In genomic region chr5:8557728-8558127, GRCh38 we compare ENCODE assay signal across 33 cellular contexts.
"Had no signal": no experiment of that assay in that cellular context is flagged by ENCODE, and none has a peak within 500 bp of the region (broad histone marks: within the 10 kb centered on the region; RNA-seq: fewer than 3 reads in every experiment).

No MANE protein-coding gene starts in this region.

- H3K27me3 ChIP-seq: adrenal gland, ascending aorta, body of pancreas, brain microvascular endothelial cell, breast epithelium, cardiac muscle cell had no signal

- DNase-seq: activated effector memory CD4-positive, alpha-beta T cell treated with anti-CD3 and anti-CD28 coated beads, Interleukin-2, amount 50 U/mL, for 16 hours; activated effector memory CD4-positive, alpha-beta T cell treated with Interleukin-2 at 50 U/mL for 16 hours; activated gamma-delta T cell; activated gamma-delta T cell treated with Interleukin-2 at 50 U/mL for 16 hours; activated naive CD4-positive, alpha-beta T cell; activated naive CD4-positive, alpha-beta T cell treated with anti-CD3 and anti-CD28 coated beads for 36 hours; activated naive CD4-positive, alpha-beta T cell treated with anti-CD3 and anti-CD28 coated beads, Interleukin-2, amount 10 ng/mL, durations not matched to agents 7 days and 5 days; activated naive CD4-positive, alpha-beta T cell treated with anti-CD3 and anti-CD28 coated beads, Interleukin-2, amount 50 U/mL, for 16 hours; activated naive CD4-positive, alpha-beta T cell treated with Interleukin-2 at 50 U/mL for 16 hours; activated naive CD8-positive, alpha-beta T cell treated with anti-CD3 and anti-CD28 coated beads for 36 hours; activated naive CD8-positive, alpha-beta T cell treated with anti-CD3 and anti-CD28 coated beads, Interleukin-2, amount 10 ng/mL, durations not matched to agents 7 days and 5 days; activated naive CD8-positive, alpha-beta T cell treated with anti-CD3 and anti-CD28 coated beads, Interleukin-2, amount 50 U/mL, for 24 hours; activated T-cell treated with anti-CD3 and anti-CD28 coated beads, Interleukin-2, amount 50 U/mL, for 1 hour; activated T-cell treated with anti-CD3 and anti-CD28 coated beads, Interleukin-2, amount 50 U/mL, for 24 hours; activated T-cell treated with anti-CD3 and anti-CD28 coated beads, Interleukin-2, amount 50 U/mL, for 4 hours; activated T-cell treated with anti-CD3 and anti-CD28 coated beads, Interleukin-2, amount 50 U/mL, for 48 hours; activated T-cell treated with anti-CD3 and anti-CD28 coated beads, Interleukin-2, amount 50 U/mL, for 72 hours; adrenal gland; amniotic stem cell; amygdala; anterior cingulate cortex; aorta; body of pancreas; brain microvascular endothelial cell; caudate nucleus; central memory CD4-positive, alpha-beta T cell; cerebellar nuclear complex had no signal

- H3K4me3 ChIP-seq: adrenal gland, ascending aorta, body of pancreas, breast epithelium, cardiac muscle cell had no signal

- H3K27ac ChIP-seq: adrenal gland, ascending aorta, body of pancreas, brain microvascular endothelial cell, breast epithelium, cardiac muscle cell had no signal

- ATAC-seq: activated naive CD4-positive, alpha-beta T cell treated with anti-CD3 and anti-CD28 coated beads, Interleukin-2, amount 50 U/mL, for 72 hours; activated naive CD8-positive, alpha-beta T cell treated with anti-CD3 and anti-CD28 coated beads, Interleukin-2, amount 50 U/mL, for 24 hours; activated T-cell treated with anti-CD3 and anti-CD28 coated beads, Interleukin-2, amount 50 U/mL, for 4 hours; activated T-cell treated with anti-CD3 and anti-CD28 coated beads, Interleukin-2, amount 50 U/mL, for 72 hours; activated T-helper 17 cell treated with anti-CD3 and anti-CD28 coated beads, Interleukin-2, amount 50 U/mL, for 72 hours; body of pancreas had no signal

- FAIRE-seq: astrocyte had no signal

- H3K9me3 ChIP-seq: adrenal gland had no signal

- H3K36me3 ChIP-seq: adrenal gland, ascending aorta, brain microvascular endothelial cell, breast epithelium, cardiac muscle cell had no signal

- H3K4me1 ChIP-seq: adrenal gland, ascending aorta, breast epithelium had no signal
